In the genomic region with DNA sequence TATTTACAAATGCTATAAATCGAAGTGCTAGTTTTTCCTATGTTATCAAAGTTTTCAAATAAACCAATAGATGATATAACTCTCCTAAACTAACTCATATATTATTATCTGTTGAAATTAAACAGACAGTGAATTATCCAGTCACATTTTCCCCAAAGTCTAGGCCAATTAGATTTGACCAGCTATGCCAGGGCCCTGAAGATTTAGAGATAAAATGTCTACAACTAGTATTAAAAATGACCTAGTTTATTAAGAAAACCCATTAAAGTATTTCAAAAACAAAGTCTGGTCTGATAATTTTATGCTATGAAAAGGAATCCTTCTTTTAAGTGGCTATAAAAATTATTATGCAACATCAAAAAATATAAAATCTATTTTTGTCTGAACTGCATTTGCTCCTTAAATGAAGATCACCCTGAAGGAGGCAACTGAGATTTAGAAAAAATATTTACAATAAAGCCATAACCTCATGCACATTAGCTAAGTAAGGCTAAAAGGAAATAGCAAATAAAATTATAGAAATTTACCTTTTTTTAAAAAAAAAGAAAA, we compare ENCODE assay signal across 15 cellular contexts.
"Had no signal": no experiment of that assay in that cellular context is flagged by ENCODE, and none has a peak within 500 bp of the region (broad histone marks: within the 10 kb centered on the region; RNA-seq: fewer than 3 reads in every experiment).

No MANE protein-coding gene starts in this region.

- H3K27ac ChIP-seq: parathyroid adenoma had no signal

- H3K27me3 Mint-ChIP-seq: T-helper 17 cell had no signal

- H2AFZ ChIP-seq: parathyroid adenoma had no signal

- H3K9me3 Mint-ChIP-seq: activated naive CD4-positive, alpha-beta T cell treated with anti-CD3 and anti-CD28 coated beads, Interleukin-2, amount 50 U/mL, for 72 hours had no signal

- H3K27ac Mint-ChIP-seq: T-helper 17 cell had no signal

- H3K9ac ChIP-seq: parathyroid adenoma had no signal

- H3K79me2 ChIP-seq: parathyroid adenoma had no signal

- H3K4me1 ChIP-seq: parathyroid adenoma had no signal

- DNase-seq: activated CD4-positive, CD25-positive, alpha-beta regulatory T cell; activated effector memory CD4-positive, alpha-beta T cell treated with Interleukin-2 at 50 U/mL for 16 hours; activated T-cell treated with anti-CD3 and anti-CD28 coated beads, Interleukin-2, amount 50 U/mL, for 1 hour; amygdala; cerebellar nuclear complex; dermis blood vessel endothelial cell; left colon; mammary epithelial cell; retina; stimulated activated CD4-positive, alpha-beta T cell treated with anti-CD3 and anti-CD28 coated beads, Interleukin-1b, Interleukin-23, amount 100 ng/mL, for 48 hours; stimulated activated naive CD4-positive, alpha-beta T cell; T-helper 17 cell; trophoblast cell had no signal

- H3K4me3 Mint-ChIP-seq: T-helper 17 cell had no signal
